In the genomic region with DNA sequence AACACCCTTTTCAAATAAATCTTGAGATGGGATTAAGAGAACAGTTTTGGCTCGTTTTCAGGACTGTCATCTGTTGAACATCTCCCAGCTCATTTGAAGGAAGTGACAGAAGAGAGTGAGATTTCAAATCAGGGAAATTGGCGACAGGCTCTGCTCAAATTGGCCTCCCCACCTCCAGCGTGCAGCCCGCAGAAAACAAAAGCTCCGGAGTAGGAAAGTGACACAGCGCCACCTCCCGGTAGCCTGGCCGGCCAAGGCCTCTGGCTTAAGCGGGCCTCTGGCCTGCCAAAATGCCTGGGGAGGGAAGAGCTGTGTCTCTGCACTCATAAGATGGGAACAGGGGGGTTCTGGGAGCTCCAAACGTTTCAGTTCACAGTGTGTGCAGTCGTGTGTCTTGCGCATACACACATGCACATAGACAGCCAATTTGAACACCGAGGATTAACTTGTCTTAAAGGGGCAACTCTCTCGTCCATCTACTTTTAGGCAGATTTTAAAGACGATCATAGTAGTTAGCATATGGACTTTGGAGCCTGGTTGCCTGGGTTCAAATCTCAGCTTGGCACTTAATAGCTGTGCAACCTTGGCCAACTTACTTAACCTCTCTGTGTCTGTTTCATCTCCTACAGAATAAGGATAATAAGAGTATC, we compare ENCODE assay signal across 8 cellular contexts.
A peak's percentile ranks its signal among the peaks of the same experiment; 100 is the strongest.
DNase-seq lines count a peak whose midpoint lies in the region; ATAC-seq, FAIRE-seq and TF ChIP-seq lines count a peak whose summit lies in the region.

No MANE protein-coding gene starts in this region.

- H3K27me3 ChIP-seq in MG63, result no peaks in the 10 kb centered on the region
- H3K27me3 ChIP-seq in endothelial cell of umbilical vein (ENCODE audit: control insufficient read depth in 2 of 2, insufficient read depth in 2 of 2, low read length in 2 of 2), result no peaks in the 10 kb centered on the region

- H3K4me2 ChIP-seq in endothelial cell of umbilical vein (ENCODE audit: insufficient read depth, low read length), result no peak overlapping the region

- DNase-seq in NCI-H2107 (lab: John Stamatoyannopoulos, UW) (peak; percentile 15), NCI-H2107 treated with DMSO at 0.1 percent for 48 hours (lab: John Stamatoyannopoulos, UW; ENCODE audit: unreplicated experiment) (no peak), HCEC 1CT (peak; percentile 38), MG63 (peak; percentile 54), endothelial cell of umbilical vein (ENCODE audit: low read depth, low spot score) (peak; percentile 44), mesothelial cell of epicardium (ENCODE audit: low spot score in 2 of 2, unreplicated experiment in 2 of 2) (peak; percentile 39 to 77)
- peak; percentile 66 for DNase-seq in activated CD8-positive, alpha-beta T cell treated with anti-CD3 and anti-CD28 coated beads, Interleukin-2, amount 10 ng/mL, durations not matched to agents 7 days and 5 days
- DNase-seq in stimulated activated naive CD4-positive, alpha-beta T cell treated with Interleukin-2 at 50 U/mL for 16 hours (lab: John Stamatoyannopoulos, UW), result peak; percentile 43

- peak; percentile 83 to 90 for TF ChIP-seq CTCF in endothelial cell of umbilical vein (IDR thresholded peaks at IDR 0.05; ENCODE audit: extremely low read depth in 1 of 2, insufficient read depth in 1 of 2, low read depth in 1 of 2, low read length in 2 of 2)
- TF ChIP-seq CTCF in mesothelial cell of epicardium (IDR thresholded peaks at IDR 0.05; ENCODE audit: unreplicated experiment), result peak; percentile 71

- no peak overlapping the region for H3K4me3 Mint-ChIP-seq in activated CD8-positive, alpha-beta T cell treated with anti-CD3 and anti-CD28 coated beads, Interleukin-2, amount 10 ng/mL, durations not matched to agents 7 days and 5 days
- no peak overlapping the region for H3K4me3 Mint-ChIP-seq in mesothelial cell of epicardium

- H3K79me2 ChIP-seq in endothelial cell of umbilical vein (ENCODE audit: control insufficient read depth, insufficient read depth, low read length), result no peaks in the 10 kb centered on the region

- H3K9me3 ChIP-seq in MG63 (no peaks in the 10 kb centered on the region), endothelial cell of umbilical vein (replicated peaks; ENCODE audit: control insufficient read depth, insufficient read depth, low read length) (no peaks in the 10 kb centered on the region)

- no peaks in the 10 kb centered on the region for H4K20me1 ChIP-seq in endothelial cell of umbilical vein (replicated peaks; ENCODE audit: control insufficient read depth, extremely low read depth, insufficient read depth, low read length)

- H3K9ac ChIP-seq in endothelial cell of umbilical vein (replicated peaks; ENCODE audit: extremely low read depth, insufficient read depth, low read length), result no peak overlapping the region

- H3K4me3 ChIP-seq in MG63 (no peak overlapping the region), endothelial cell of umbilical vein (replicated peaks in 1 of 3; ENCODE audit: insufficient read depth in 1 of 3, low read depth in 1 of 3, low read length in 3 of 3) (no peak overlapping the region)

- H3K36me3 ChIP-seq in MG63 (no peaks in the 10 kb centered on the region), endothelial cell of umbilical vein (ENCODE audit: control insufficient read depth in 2 of 2, extremely low read depth in 1 of 2, insufficient read depth in 2 of 2, low read length in 2 of 2) (no peaks in the 10 kb centered on the region)

- H3K4me1 Mint-ChIP-seq in activated CD8-positive, alpha-beta T cell treated with anti-CD3 and anti-CD28 coated beads, Interleukin-2, amount 10 ng/mL, durations not matched to agents 7 days and 5 days (ENCODE audit: low read depth), result peaks cover 4% of the 10 kb centered on the region
- H3K4me1 Mint-ChIP-seq in mesothelial cell of epicardium, result peaks cover 8% of the 10 kb centered on the region

- H3K36me3 Mint-ChIP-seq in activated CD8-positive, alpha-beta T cell treated with anti-CD3 and anti-CD28 coated beads, Interleukin-2, amount 10 ng/mL, durations not matched to agents 7 days and 5 days (ENCODE audit: low read depth), result no peaks in the 10 kb centered on the region
- H3K36me3 Mint-ChIP-seq in mesothelial cell of epicardium, result no peaks in the 10 kb centered on the region

- no peak overlapping the region for H3K27ac Mint-ChIP-seq in activated CD8-positive, alpha-beta T cell treated with anti-CD3 and anti-CD28 coated beads, Interleukin-2, amount 10 ng/mL, durations not matched to agents 7 days and 5 days
- H3K27ac Mint-ChIP-seq in mesothelial cell of epicardium, result no peak overlapping the region

- POLR2A ChIA-PET in activated CD8-positive, alpha-beta T cell treated with anti-CD3 and anti-CD28 coated beads, Interleukin-2, amount 10 ng/mL, durations not matched to agents 7 days and 5 days (lab: Charles Lee), result interaction anchor here (0.6 kb wide), 1 partner anchor 142 kb away, joined by 4 read pairs; no protein-coding TSS in a partner anchor
- POLR2A ChIA-PET in endothelial cell of umbilical vein (lab: Charles Lee), result no interaction called here

- dilution Hi-C loops in endothelial cell of umbilical vein (cut with MboI; ENCODE audit: extremely low pct_ligation_motif_present, low sequenced_read_pairs), result no loop called here

- H3K9me3 Mint-ChIP-seq in activated CD8-positive, alpha-beta T cell treated with anti-CD3 and anti-CD28 coated beads, Interleukin-2, amount 10 ng/mL, durations not matched to agents 7 days and 5 days (ENCODE audit: insufficient read depth), result no peaks in the 10 kb centered on the region
- no peaks in the 10 kb centered on the region for H3K9me3 Mint-ChIP-seq in mesothelial cell of epicardium

- peak; percentile 65 for ATAC-seq in activated CD8-positive, alpha-beta T cell treated with anti-CD3 and anti-CD28 coated beads, Interleukin-2, amount 10 ng/mL, durations not matched to agents 7 days and 5 days

- BruUV-seq in endothelial cell of umbilical vein (replicated peaks; lab: Mats Ljungman, UMichigan), result no TSS peak

- no peaks in the 10 kb centered on the region for H3K27me3 Mint-ChIP-seq in activated CD8-positive, alpha-beta T cell treated with anti-CD3 and anti-CD28 coated beads, Interleukin-2, amount 10 ng/mL, durations not matched to agents 7 days and 5 days (ENCODE audit: low read depth)
- H3K27me3 Mint-ChIP-seq in mesothelial cell of epicardium (ENCODE audit: low read depth), result no peaks in the 10 kb centered on the region

- intact Hi-C loops in endothelial cell of umbilical vein (cut with micrococcal nuclease), result loop anchor here (1.0 to 10.0 kb wide), 7 partner anchors 218 to 851 kb away; no protein-coding TSS in a partner anchor

- TF ChIP-seq POLR2A in endothelial cell of umbilical vein (IDR thresholded peaks at IDR 0.05; ENCODE audit: low read depth, low read length), result no peak

- no peak overlapping the region for H3K27ac ChIP-seq in endothelial cell of umbilical vein (ENCODE audit: insufficient read depth, low read depth, low read length)

- H3K9me1 ChIP-seq in endothelial cell of umbilical vein (replicated peaks; ENCODE audit: control insufficient read depth, extremely low read depth, insufficient read depth, low read length), result no peaks in the 10 kb centered on the region

- CTCF ChIA-PET in activated CD8-positive, alpha-beta T cell treated with anti-CD3 and anti-CD28 coated beads, Interleukin-2, amount 10 ng/mL, durations not matched to agents 7 days and 5 days (lab: Charles Lee), result interaction anchor here (0.6 to 4.3 kb wide), 28 partner anchors 10 to 720 kb away, joined by 3 to 27 read pairs (median 4); partner anchors contain the start of genes DCDC1 and DNAJC24
- CTCF ChIA-PET in endothelial cell of umbilical vein (lab: Charles Lee), result interaction anchor here (0.6 to 4.6 kb wide), 54 partner anchors 8 to 851 kb away, joined by 3 to 81 read pairs (median 4); partner anchors contain the start of genes DCDC1, DNAJC24, ELP4 and IMMP1L

- peak; percentile 64 for FAIRE-seq in endothelial cell of umbilical vein (lab: Jason Lieb, UNC)

- H2AFZ ChIP-seq in endothelial cell of umbilical vein (ENCODE audit: low read depth, low read length), result peak overlapping the region; percentile 31

- H3K4me1 ChIP-seq in endothelial cell of umbilical vein (ENCODE audit: control insufficient read depth, extremely low read depth, insufficient read depth, low read length), result no peaks in the 10 kb centered on the region

TF ChIP-seq in endothelial cell of umbilical vein, 7 proteins besides CTCF, POLR2A, EP300 and RAD21:
- no peak for TF ChIP-seq GATA2 (IDR thresholded peaks at IDR 0.05; ENCODE audit: insufficient read depth, insufficient read length, low read depth, low read length)
- no peak for TF ChIP-seq FOS (IDR thresholded peaks at IDR 0.05; ENCODE audit: borderline replicate concordance, insufficient read depth, low read length)
- no peak for TF ChIP-seq MYC (IDR thresholded peaks at IDR 0.05; ENCODE audit: low read depth, low read length)
- TF ChIP-seq JUN (IDR thresholded peaks at IDR 0.05; ENCODE audit: borderline replicate concordance, insufficient read depth, insufficient read length, low read depth), result no peak
- TF ChIP-seq EZH2 (IDR thresholded peaks at IDR 0.05; ENCODE audit: borderline replicate concordance, low read depth, low read length, severe bottlenecking), result no peak
- no peak for TF ChIP-seq POLR2AphosphoS5 (IDR thresholded peaks at IDR 0.05; ENCODE audit: insufficient read depth, low read depth, low read length)
- TF ChIP-seq MAX (IDR thresholded peaks at IDR 0.05; ENCODE audit: insufficient read depth, insufficient read length), result no peak
